Comparison of ENCODE assay signal across 29 cellular contexts in the genomic region with DNA sequence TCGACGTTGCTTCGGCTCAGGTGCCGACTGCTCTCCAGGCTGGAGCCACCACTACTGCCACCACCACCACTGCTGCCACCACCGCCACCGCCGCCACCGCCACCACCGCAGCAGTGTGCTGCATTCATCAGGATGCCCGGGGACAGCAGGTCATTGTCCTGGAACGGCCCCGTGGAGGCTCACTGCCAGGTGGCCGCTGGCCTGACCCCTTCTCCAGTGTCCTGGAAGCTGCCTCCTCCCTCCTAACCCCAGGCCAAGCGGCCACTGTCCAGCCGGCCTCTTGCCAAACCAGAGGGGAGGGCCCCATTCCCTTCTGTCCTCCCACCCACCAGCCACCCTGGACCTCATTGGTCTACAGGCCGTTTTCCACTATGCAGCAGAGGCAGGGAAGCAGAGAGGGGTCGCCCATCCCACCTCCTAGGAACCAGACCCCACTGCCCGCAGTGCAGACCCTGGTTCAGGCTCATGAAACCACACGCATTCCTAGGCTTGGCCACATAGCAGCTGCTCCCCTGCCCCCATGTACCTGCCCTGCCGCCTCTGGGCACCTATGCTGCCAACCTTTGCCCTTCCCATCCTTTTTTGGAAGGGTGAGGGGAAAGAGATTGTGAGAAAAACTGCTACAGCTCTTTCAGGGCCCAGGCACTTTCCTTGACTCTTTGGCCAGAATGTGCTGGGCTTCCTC. TPM values are rescaled to one million over a fixed set of nuclear protein-coding genes. Genes with fewer than 3 reads are reported as not detected.
A peak's percentile ranks its signal among the peaks of the same experiment; 100 is the strongest.
DNase-seq lines count a peak whose midpoint lies in the region; ATAC-seq and TF ChIP-seq lines count a peak whose summit lies in the region.
"Had no signal": no experiment of that assay in that cellular context is flagged by ENCODE, and none has a peak within 500 bp of the region (broad histone marks: within the 10 kb centered on the region; RNA-seq: fewer than 3 reads in every experiment).

No MANE protein-coding gene starts in this region.

- no peak overlapping the region for H3K27ac ChIP-seq in heart right ventricle
- H3K27ac ChIP-seq: C4-2B, GM23248, uterus had no signal

- H3K27me3 Mint-ChIP-seq in nephron progenitor cell (ENCODE audit: low read depth, poor library complexity), result no peaks in the 10 kb centered on the region
- H3K27me3 Mint-ChIP-seq in stimulated activated naive B cell treated with anti-CD40 and anti-IgM and Interleukin-4, amounts not matched to agents 10 μg/mL and 1 μg/mL and 100 μg/mL, for 72 hours, result no peaks in the 10 kb centered on the region
- H3K27me3 Mint-ChIP-seq: stimulated activated naive CD8-positive, alpha-beta T cell treated with anti-CD3 and anti-CD28 coated beads, Interleukin-15, amount 100 ng/mL, for 72 hours had no signal

- peaks cover 0 to 93% (median 6%) of the 10 kb centered on the region in 9 donors for H3K36me3 ChIP-seq in heart right ventricle
- H3K36me3 ChIP-seq: uterus had no signal

- peaks cover 32% of the 10 kb centered on the region for H3K4me1 Mint-ChIP-seq in nephron progenitor cell
- peaks cover 15 to 31% of the 10 kb centered on the region in 2 donors for H3K4me1 Mint-ChIP-seq in stimulated activated naive B cell treated with anti-CD40 and anti-IgM and Interleukin-4, amounts not matched to agents 10 μg/mL and 1 μg/mL and 100 μg/mL, for 72 hours

- no peaks in the 10 kb centered on the region for H3K36me3 Mint-ChIP-seq in nephron progenitor cell (ENCODE audit: low read depth)
- peaks cover 5 to 16% of the 10 kb centered on the region in 2 donors for H3K36me3 Mint-ChIP-seq in stimulated activated naive B cell treated with anti-CD40 and anti-IgM and Interleukin-4, amounts not matched to agents 10 μg/mL and 1 μg/mL and 100 μg/mL, for 72 hours

- intact Hi-C loops in Right ventricle myocardium inferior (cut with DNase I) (no loop called here), cardiac septum (cut with DNase I) (no loop called here), heart right ventricle (cut with DNase I) (no loop called here)

- H3K4me3 Mint-ChIP-seq in nephron progenitor cell, result no peak overlapping the region
- H3K4me3 Mint-ChIP-seq in stimulated activated naive B cell treated with anti-CD40 and anti-IgM and Interleukin-4, amounts not matched to agents 10 μg/mL and 1 μg/mL and 100 μg/mL, for 72 hours, result no peak overlapping the region
- H3K4me3 Mint-ChIP-seq: stimulated activated naive CD8-positive, alpha-beta T cell treated with anti-CD3 and anti-CD28 coated beads, Interleukin-15, amount 100 ng/mL, for 72 hours; T-helper 1 cell treated with Interleukin-12 subunit alpha and Interleukin-12 subunit beta and Interleukin-4 antibody, amounts not matched to agents 30 μg/mL and 1 μg/mL, for 36 hours had no signal

- H3K9me3 Mint-ChIP-seq in nephron progenitor cell, result no peaks in the 10 kb centered on the region
- H3K9me3 Mint-ChIP-seq in stimulated activated naive B cell treated with anti-CD40 and anti-IgM and Interleukin-4, amounts not matched to agents 10 μg/mL and 1 μg/mL and 100 μg/mL, for 72 hours, result no peaks in the 10 kb centered on the region
- H3K9me3 Mint-ChIP-seq: stimulated activated naive CD8-positive, alpha-beta T cell treated with anti-CD3 and anti-CD28 coated beads, Interleukin-15, amount 100 ng/mL, for 72 hours; T-helper 1 cell treated with Interleukin-12 subunit alpha and Interleukin-12 subunit beta and Interleukin-4 antibody, amounts not matched to agents 30 μg/mL and 1 μg/mL, for 36 hours had no signal

- no peaks in the 10 kb centered on the region for H3K27me3 ChIP-seq in heart right ventricle
- H3K27me3 ChIP-seq: dorsolateral prefrontal cortex, uterus had no signal

- no peak overlapping the region for H3K27ac Mint-ChIP-seq in nephron progenitor cell
- H3K27ac Mint-ChIP-seq in stimulated activated naive B cell treated with anti-CD40 and anti-IgM and Interleukin-4, amounts not matched to agents 10 μg/mL and 1 μg/mL and 100 μg/mL, for 72 hours, result peak overlapping the region; percentile 67
- H3K27ac Mint-ChIP-seq: T-helper 1 cell treated with Interleukin-12 subunit alpha and Interleukin-12 subunit beta and Interleukin-4 antibody, amounts not matched to agents 30 μg/mL and 1 μg/mL, for 36 hours had no signal

- peaks cover 0 to 15% (median 9%) of the 10 kb centered on the region in 9 donors for H3K4me1 ChIP-seq in heart right ventricle
- H3K4me1 ChIP-seq: Caco-2, uterus had no signal

- peak; percentile 68 for ATAC-seq in Right ventricle myocardium inferior
- peak in 7 of 8 donors; percentile 18 to 84 (median 50) for ATAC-seq in heart right ventricle
- no peak for ATAC-seq in stimulated activated naive B cell treated with anti-CD40 and anti-IgM and Interleukin-4, amounts not matched to agents 10 μg/mL and 1 μg/mL and 100 μg/mL, for 72 hours (replicated peaks)
- ATAC-seq in GM21737 (IDR thresholded peaks at IDR 0.05; ENCODE audit: unreplicated experiment), result no peak
- ATAC-seq: SK-N-SH treated with all-trans-retinoic acid at 6 μM for 48 hours; stimulated activated naive CD8-positive, alpha-beta T cell treated with anti-CD3 and anti-CD28 coated beads, Interleukin-15, amount 100 ng/mL, for 72 hours had no signal

- TF ChIP-seq CTCF in heart right ventricle (IDR thresholded peaks at IDR 0.05) (no peak), nephron progenitor cell (IDR thresholded peaks at IDR 0.05) (no peak)

- no peaks in the 10 kb centered on the region for H3K9me3 ChIP-seq in heart right ventricle
- H3K9me3 ChIP-seq: Caco-2, uterus had no signal

- 72 to 74% methylated on average over 20 of the region's 20 CpGs for WGBS in heart right ventricle, 2 donors

- H3K4me3 ChIP-seq in heart right ventricle, result no peak overlapping the region
- H3K4me3 ChIP-seq: dorsolateral prefrontal cortex, GM23248, uterus had no signal

- DNase-seq in Right ventricle myocardium inferior (ENCODE audit: missing footprints), result no peak
- no peak for DNase-seq in cardiac septum (ENCODE audit: low spot score)
- peak; percentile 44 to 68 for DNase-seq in heart right ventricle
- DNase-seq in nephron progenitor cell, result peak; percentile 33
- no peak for DNase-seq in stimulated activated naive B cell treated with anti-CD40 and anti-IgM and Interleukin-4, amounts not matched to agents 10 μg/mL and 1 μg/mL and 100 μg/mL, for 72 hours
- no peak for DNase-seq in activated naive CD4-positive, alpha-beta T cell treated with anti-CD3 and anti-CD28 coated beads, Interleukin-2, amount 50 U/mL, for 16 hours
- DNase-seq in DMS79 treated with DMSO at 0.1 percent for 48 hours (lab: John Stamatoyannopoulos, UW), result no peak
- DNase-seq: activated CD4-positive, CD25-positive, alpha-beta regulatory T cell; activated gamma-delta T cell treated with Interleukin-2 at 50 U/mL for 16 hours; activated T-cell treated with anti-CD3 and anti-CD28 coated beads, Interleukin-2, amount 50 U/mL, for 48 hours; Caco-2; dorsolateral prefrontal cortex; GDM1; GM23248; hippocampal formation; left cardiac atrium; mesenchymal stem cell; MM.1S; NCI-H1930; NCI-H2171 treated with DMSO at 0.1 percent for 48 hours; NCI-H524; NK-92 treated with Interleukin-12 subunit alpha and Interleukin-12 subunit beta, amount 100 ng/mL, for 24 hours; stimulated activated CD8-positive, alpha-beta memory T cell treated with anti-CD3 and anti-CD28 coated beads, Interleukin-4, amount 100 ng/mL, for 48 hours; stimulated activated naive CD8-positive, alpha-beta T cell treated with anti-CD3 and anti-CD28 coated beads, Interleukin-15, amount 100 ng/mL, for 72 hours had no signal

RNA-seq across cellular contexts. Expression of gene ARL6IP4, which starts 15.2 kb away (rescaled TPM):
- total RNA-seq in Right ventricle myocardium inferior, result 158 TPM
- total RNA-seq in cardiac septum, result 139 TPM
- 100 to 1,000 TPM; 125 to 161 (median 137) TPM for total RNA-seq in heart right ventricle
- polyA plus RNA-seq in heart right ventricle, result 100 to 1,000 TPM; 226 to 319 TPM

RNA-seq across cellular contexts. Expression of gene OGFOD2, which starts 20.6 kb away (rescaled TPM):
- total RNA-seq in Right ventricle myocardium inferior (16.2 TPM), cardiac septum (10.6 TPM), heart right ventricle (10 to 100 TPM; 10.6 to 17.1 (median 12.0) TPM)
- polyA plus RNA-seq in heart right ventricle, result 10 to 100 TPM; 12.0 to 15.9 TPM

RNA-seq across cellular contexts. Expression of gene ABCB9, which starts 29.4 kb away (rescaled TPM):
- total RNA-seq in Right ventricle myocardium inferior (4.4 TPM), cardiac septum (7.2 TPM), heart right ventricle (1 to 10 TPM; 2.7 to 5.8 (median 4.5) TPM)
- 1 to 10 TPM; 1.9 to 6.0 TPM for polyA plus RNA-seq in heart right ventricle

Comparison
In these comparisons a context has a peak if more than half of its experiments do, and no peak if none do; other contexts are left out.
1. DNase-seq: peak in heart right ventricle (2 of 2) and nephron progenitor cell (single experiment); none in Right ventricle myocardium inferior (single experiment), cardiac septum (single experiment), stimulated activated naive B cell treated with anti-CD40 and anti-IgM and Interleukin-4, amounts not matched to agents 10 μg/mL and 1 μg/mL and 100 μg/mL, for 72 hours (single experiment), activated naive CD4-positive, alpha-beta T cell treated with anti-CD3 and anti-CD28 coated beads, Interleukin-2, amount 50 U/mL, for 16 hours (single experiment) and DMS79 treated with DMSO at 0.1 percent for 48 hours (single experiment).
2. ATAC-seq: peak in Right ventricle myocardium inferior (single experiment) and heart right ventricle (7 of 8); none in stimulated activated naive B cell treated with anti-CD40 and anti-IgM and Interleukin-4, amounts not matched to agents 10 μg/mL and 1 μg/mL and 100 μg/mL, for 72 hours (0 of 2) and GM21737 (single experiment).